23 cellular contexts compared by ENCODE assay signal in genomic region chr6:2507016-2507415, GRCh38.
DNase-seq lines count a peak whose midpoint lies in the region; ATAC-seq, FAIRE-seq and TF ChIP-seq lines count a peak whose summit lies in the region.
"Had no signal": no experiment of that assay in that cellular context is flagged by ENCODE, and none has a peak within 500 bp of the region (broad histone marks: within the 10 kb centered on the region; RNA-seq: fewer than 3 reads in every experiment).

No MANE protein-coding gene starts in this region.

- peak overlapping the region; percentile 41 for H3K27ac Mint-ChIP-seq in astrocyte (ENCODE audit: unreplicated experiment)

- TF ChIP-seq CTCF in astrocyte (IDR thresholded peaks at IDR 0.05; ENCODE audit: insufficient read depth, low read depth, low read length) (no peak), epithelial cell of esophagus (IDR thresholded peaks at IDR 0.05; ENCODE audit: insufficient read depth, low read depth, low read length, missing control alignments) (no peak), smooth muscle cell (IDR thresholded peaks at IDR 0.05; ENCODE audit: borderline replicate concordance, insufficient read depth, poor library complexity, severe bottlenecking) (no peak), upper lobe of left lung (IDR thresholded peaks at IDR 0.05) (no peak)

- H3K9me3 Mint-ChIP-seq in astrocyte (ENCODE audit: unreplicated experiment): no peaks in the 10 kb centered on the region

- H3K27me3 ChIP-seq in astrocyte (ENCODE audit: insufficient read depth, low read length) (peaks cover 24% of the 10 kb centered on the region), smooth muscle cell (ENCODE audit: low read depth) (no peaks in the 10 kb centered on the region), upper lobe of left lung (no peaks in the 10 kb centered on the region)
- H3K27me3 ChIP-seq: SJSA1 had no signal

- H3K4me3 Mint-ChIP-seq in astrocyte (ENCODE audit: unreplicated experiment): no peak overlapping the region

- H3K79me2 ChIP-seq in astrocyte (ENCODE audit: insufficient read depth, low read length) (no peaks in the 10 kb centered on the region), smooth muscle cell (ENCODE audit: low read depth) (no peaks in the 10 kb centered on the region)

- H4K20me1 ChIP-seq in astrocyte (ENCODE audit: insufficient read depth, low read length) (no peaks in the 10 kb centered on the region), smooth muscle cell (ENCODE audit: low read depth) (no peaks in the 10 kb centered on the region)

- no peak for ATAC-seq in upper lobe of left lung (ENCODE audit: low FRiP score in 2 of 2)
- ATAC-seq in HG03139 (IDR thresholded peaks at IDR 0.05; ENCODE audit: unreplicated experiment): no peak
- ATAC-seq in Right ventricle myocardium superior (ENCODE audit: poor library complexity): no peak
- ATAC-seq: GM12878, HCT116, HepG2, Panc1 had no signal

- no peaks in the 10 kb centered on the region for H3K36me3 ChIP-seq in astrocyte (ENCODE audit: insufficient read depth, low read length)
- no peaks in the 10 kb centered on the region for H3K36me3 ChIP-seq in smooth muscle cell (ENCODE audit: low read depth)
- no peaks in the 10 kb centered on the region for H3K36me3 ChIP-seq in upper lobe of left lung
- H3K36me3 ChIP-seq: SJSA1 had no signal

- peak; percentile 29 for DNase-seq in DMS 273 (lab: John Stamatoyannopoulos, UW; ENCODE audit: unreplicated experiment)
- no peak for DNase-seq in DMS 273 treated with DMSO at 0.1 percent for 48 hours (lab: John Stamatoyannopoulos, UW)
- no peak for DNase-seq in astrocyte (ENCODE audit: low read depth)
- DNase-seq in epithelial cell of esophagus (ENCODE audit: low read depth): peak; percentile 74
- no peak for DNase-seq in smooth muscle cell (lab: John Stamatoyannopoulos, UW; ENCODE audit: unreplicated experiment)
- no peak for DNase-seq in upper lobe of left lung
- DNase-seq in Right ventricle myocardium superior: no peak
- DNase-seq: AML-193, DMS153, KBM-7, MV-4-11, NCI-H1417 treated with DMSO at 0.1 percent for 48 hours, NCI-H1930, NCI-H510A, NCI-H748 treated with DMSO at 0.1 percent for 48 hours had no signal

- no peak overlapping the region for H3K4me2 ChIP-seq in astrocyte (ENCODE audit: low read length)
- H3K4me2 ChIP-seq in smooth muscle cell: no peak overlapping the region

- FAIRE-seq in astrocyte (lab: Jason Lieb, UNC): no peak
- FAIRE-seq: GM12878 had no signal

- WGBS in smooth muscle cell (ENCODE audit: low lambda C conversion rate): 89% methylated on average over 2 of the region's 2 CpGs
- WGBS in upper lobe of left lung, 2 donors: 60 to 75% methylated on average over 2 of the region's 2 CpGs

- TF ChIP-seq POLR2A in upper lobe of left lung (IDR thresholded peaks at IDR 0.05): no peak

- no peaks in the 10 kb centered on the region for H3F3A ChIP-seq in smooth muscle cell (ENCODE audit: low read depth)

- intact Hi-C loops in Right ventricle myocardium superior (cut with DNase I): no loop called here

- no peaks in the 10 kb centered on the region for H3K4me1 ChIP-seq in astrocyte (ENCODE audit: insufficient read depth, low read length)
- H3K4me1 ChIP-seq in smooth muscle cell (ENCODE audit: low read depth): no peaks in the 10 kb centered on the region
- peaks cover 0 to 9% (median 0%) of the 10 kb centered on the region in 4 donors for H3K4me1 ChIP-seq in upper lobe of left lung

- H3K9me3 ChIP-seq in astrocyte (ENCODE audit: insufficient read depth, low read depth, low read length) (no peaks in the 10 kb centered on the region), smooth muscle cell (replicated peaks; ENCODE audit: low read depth) (no peaks in the 10 kb centered on the region), upper lobe of left lung (no peaks in the 10 kb centered on the region)
- H3K9me3 ChIP-seq: SJSA1 had no signal

- H3K27ac ChIP-seq in astrocyte (ENCODE audit: low read depth, low read length): no peak overlapping the region
- no peak overlapping the region for H3K27ac ChIP-seq in smooth muscle cell (ENCODE audit: low read depth)
- H3K27ac ChIP-seq in upper lobe of left lung: no peak overlapping the region
- H3K27ac ChIP-seq: 22Rv1, C4-2B, SJSA1 had no signal

- H3K4me3 ChIP-seq in astrocyte (ENCODE audit: insufficient read depth, low read depth, low read length) (no peak overlapping the region), epithelial cell of esophagus (ENCODE audit: low read length) (no peak overlapping the region), smooth muscle cell (no peak overlapping the region), upper lobe of left lung (no peak overlapping the region)
- H3K4me3 ChIP-seq: GM12878, SJSA1 had no signal

- no peak for TF ChIP-seq EP300 in upper lobe of left lung (IDR thresholded peaks at IDR 0.05)

- H3K9ac ChIP-seq in astrocyte (ENCODE audit: low read length): no peak overlapping the region
- no peak overlapping the region for H3K9ac ChIP-seq in smooth muscle cell (ENCODE audit: low read depth)

- H2AFZ ChIP-seq in astrocyte (ENCODE audit: low read depth, low read length) (no peak overlapping the region), smooth muscle cell (ENCODE audit: low read depth) (peak overlapping the region; percentile 2)

- H3K27me3 Mint-ChIP-seq in astrocyte (ENCODE audit: low read depth, unreplicated experiment): peaks cover 16% of the 10 kb centered on the region

- peaks cover 15% of the 10 kb centered on the region for H3K4me1 Mint-ChIP-seq in astrocyte (ENCODE audit: low read depth, unreplicated experiment)

- no peaks in the 10 kb centered on the region for H3K36me3 Mint-ChIP-seq in astrocyte (ENCODE audit: low read depth, unreplicated experiment)

Comparison
In these comparisons a context has a peak if more than half of its experiments do, and no peak if none do; other contexts are left out.
1. DNase-seq: peak in DMS 273 (single experiment) and epithelial cell of esophagus (single experiment); none in DMS 273 treated with DMSO at 0.1 percent for 48 hours (single experiment), astrocyte (single experiment), smooth muscle cell (single experiment), upper lobe of left lung (0 of 2) and Right ventricle myocardium superior (single experiment).